ENCODE assay signal across 12 cellular contexts in genomic region chr13:112928958-112929777, GRCh38.
DNase-seq lines count a peak whose midpoint lies in the region; ATAC-seq and TF ChIP-seq lines count a peak whose summit lies in the region.
"Had no signal": no experiment of that assay in that cellular context is flagged by ENCODE, and none has a peak within 500 bp of the region (broad histone marks: within the 10 kb centered on the region; RNA-seq: fewer than 3 reads in every experiment).

No MANE protein-coding gene starts in this region.

- H3K36me3 Mint-ChIP-seq in T-helper 2 cell treated with Interferon-gamma antibody and Interleukin-4, amounts not matched to agents 5 μg/mL and 100 μg/mL, for 36 hours (ENCODE audit: low read depth) = no peaks in the 10 kb centered on the region
- H3K36me3 Mint-ChIP-seq: stimulated activated effector memory CD8-positive, alpha-beta T cell treated with anti-CD3 and anti-CD28 coated beads, Interleukin-12 subunit alpha, Interleukin-12 subunit beta, amount 100 ng/mL, for 72 hours had no signal

- peaks cover 28% of the 10 kb centered on the region for H3K27me3 Mint-ChIP-seq in T-helper 2 cell treated with Interferon-gamma antibody and Interleukin-4, amounts not matched to agents 5 μg/mL and 100 μg/mL, for 36 hours (ENCODE audit: low read depth)

- H3K9me3 Mint-ChIP-seq in T-helper 2 cell treated with Interferon-gamma antibody and Interleukin-4, amounts not matched to agents 5 μg/mL and 100 μg/mL, for 36 hours = no peaks in the 10 kb centered on the region
- H3K9me3 Mint-ChIP-seq: activated T-cell treated with anti-CD3 and anti-CD28 coated beads, Interleukin-2, amount 50 U/mL, for 24 hours; stimulated activated effector memory CD8-positive, alpha-beta T cell treated with anti-CD3 and anti-CD28 coated beads, Interleukin-12 subunit alpha, Interleukin-12 subunit beta, amount 100 ng/mL, for 72 hours had no signal

- no peak overlapping the region for H3K4me3 ChIP-seq in astrocyte of the spinal cord (ENCODE audit: low read depth, low read length)
- H3K4me3 ChIP-seq: gastroesophageal sphincter had no signal

- ATAC-seq in HG03342 (IDR thresholded peaks at IDR 0.05; ENCODE audit: unreplicated experiment) = no peak
- ATAC-seq: gastroesophageal sphincter; stimulated activated effector memory CD8-positive, alpha-beta T cell treated with anti-CD3 and anti-CD28 coated beads, Interleukin-12 subunit alpha, Interleukin-12 subunit beta, amount 100 ng/mL, for 72 hours had no signal

- no peak overlapping the region for H3K4me3 Mint-ChIP-seq in T-helper 2 cell treated with Interferon-gamma antibody and Interleukin-4, amounts not matched to agents 5 μg/mL and 100 μg/mL, for 36 hours
- H3K4me3 Mint-ChIP-seq: activated T-cell treated with anti-CD3 and anti-CD28 coated beads, Interleukin-2, amount 50 U/mL, for 24 hours; stimulated activated effector memory CD8-positive, alpha-beta T cell treated with anti-CD3 and anti-CD28 coated beads, Interleukin-12 subunit alpha, Interleukin-12 subunit beta, amount 100 ng/mL, for 72 hours had no signal

- DNase-seq in CD1c-positive myeloid dendritic cell (ENCODE audit: extremely low spot score) = peak; percentile 13
- peak; percentile 83 for DNase-seq in NCI-H146 (lab: John Stamatoyannopoulos, UW)
- peak; percentile 4 for DNase-seq in astrocyte of the spinal cord (ENCODE audit: low read depth, low spot score)
- DNase-seq in left kidney (ENCODE audit: low read depth, low spot score) = peak; percentile 67
- no peak for DNase-seq in T-helper 2 cell treated with Interferon-gamma antibody and Interleukin-4, amounts not matched to agents 5 μg/mL and 100 μg/mL, for 36 hours (ENCODE audit: low spot score)
- DNase-seq in ACHN = no peak
- DNase-seq in NCI-H226 = no peak
- DNase-seq: activated T-cell treated with anti-CD3 and anti-CD28 coated beads, Interleukin-2, amount 50 U/mL, for 24 hours; occipital lobe had no signal

- peaks cover 3% of the 10 kb centered on the region for H3K4me1 Mint-ChIP-seq in T-helper 2 cell treated with Interferon-gamma antibody and Interleukin-4, amounts not matched to agents 5 μg/mL and 100 μg/mL, for 36 hours (ENCODE audit: low read depth)

- in situ Hi-C loops in astrocyte of the spinal cord (cut with HindIII; ENCODE audit: low sequenced_read_pairs) = no loop called here
- in situ Hi-C loops in ACHN (cut with HindIII; ENCODE audit: low pct_ligation_motif_present, low pct_unique_long_range_greater_than_20kb, low sequenced_read_pairs) = no loop called here

- no peak overlapping the region for H3K27ac Mint-ChIP-seq in T-helper 2 cell treated with Interferon-gamma antibody and Interleukin-4, amounts not matched to agents 5 μg/mL and 100 μg/mL, for 36 hours
- H3K27ac Mint-ChIP-seq: activated T-cell treated with anti-CD3 and anti-CD28 coated beads, Interleukin-2, amount 50 U/mL, for 24 hours; stimulated activated effector memory CD8-positive, alpha-beta T cell treated with anti-CD3 and anti-CD28 coated beads, Interleukin-12 subunit alpha, Interleukin-12 subunit beta, amount 100 ng/mL, for 72 hours had no signal

- no peak for TF ChIP-seq CTCF in astrocyte of the spinal cord (IDR thresholded peaks at IDR 0.05; ENCODE audit: low read depth, low read length)

Comparison
In these comparisons a context has a peak if more than half of its experiments do, and no peak if none do; other contexts are left out.
1. DNase-seq: peak in CD1c-positive myeloid dendritic cell (single experiment), NCI-H146 (single experiment), astrocyte of the spinal cord (single experiment) and left kidney (single experiment); none in T-helper 2 cell treated with Interferon-gamma antibody and Interleukin-4, amounts not matched to agents 5 μg/mL and 100 μg/mL, for 36 hours (single experiment), ACHN (single experiment) and NCI-H226 (single experiment).